In the genomic region with DNA sequence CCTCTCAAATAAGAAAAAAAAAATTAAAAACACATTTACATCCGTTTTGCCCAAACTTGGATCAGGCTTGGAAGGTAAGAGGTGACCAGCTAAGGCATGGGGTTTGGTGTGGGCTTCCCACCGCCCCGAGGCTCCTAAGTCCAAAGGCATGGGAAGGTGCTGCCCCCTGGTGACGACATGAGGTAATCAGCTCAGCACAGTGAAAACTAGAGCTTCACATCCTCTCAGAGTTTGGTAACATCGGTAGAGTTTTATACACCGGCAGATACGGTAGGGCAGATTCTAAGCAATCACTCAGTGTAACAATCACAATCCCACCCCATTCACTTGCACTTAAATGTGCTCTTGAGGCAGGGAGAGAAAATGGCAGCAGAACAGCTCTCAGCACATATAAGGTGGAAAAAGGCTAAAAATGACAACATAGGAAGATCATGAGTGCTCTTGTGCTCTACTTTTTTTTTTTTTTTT, we compare ENCODE assay signal across 1 cellular context.
TF ChIP-seq lines count a peak whose summit lies in the region.

No MANE protein-coding gene starts in this region.

TF ChIP-seq in GM23338, 12 proteins besides CTCF, POLR2A, EP300 and RAD21 (continued from another document):
- TF ChIP-seq REST (IDR thresholded peaks at IDR 0.05; ENCODE audit: unreplicated experiment) (no peak), CREB1 (CRISPR knock-in tag; IDR thresholded peaks at IDR 0.05; ENCODE audit: low read depth) (no peak), ZNF114 (CRISPR knock-in tag; IDR thresholded peaks at IDR 0.05) (no peak), POLR2AphosphoS5 (IDR thresholded peaks at IDR 0.05; ENCODE audit: low read depth) (no peak), JUNB (IDR thresholded peaks at IDR 0.05; ENCODE audit: unreplicated experiment) (no peak)
- TF ChIP-seq, protein P1, sequence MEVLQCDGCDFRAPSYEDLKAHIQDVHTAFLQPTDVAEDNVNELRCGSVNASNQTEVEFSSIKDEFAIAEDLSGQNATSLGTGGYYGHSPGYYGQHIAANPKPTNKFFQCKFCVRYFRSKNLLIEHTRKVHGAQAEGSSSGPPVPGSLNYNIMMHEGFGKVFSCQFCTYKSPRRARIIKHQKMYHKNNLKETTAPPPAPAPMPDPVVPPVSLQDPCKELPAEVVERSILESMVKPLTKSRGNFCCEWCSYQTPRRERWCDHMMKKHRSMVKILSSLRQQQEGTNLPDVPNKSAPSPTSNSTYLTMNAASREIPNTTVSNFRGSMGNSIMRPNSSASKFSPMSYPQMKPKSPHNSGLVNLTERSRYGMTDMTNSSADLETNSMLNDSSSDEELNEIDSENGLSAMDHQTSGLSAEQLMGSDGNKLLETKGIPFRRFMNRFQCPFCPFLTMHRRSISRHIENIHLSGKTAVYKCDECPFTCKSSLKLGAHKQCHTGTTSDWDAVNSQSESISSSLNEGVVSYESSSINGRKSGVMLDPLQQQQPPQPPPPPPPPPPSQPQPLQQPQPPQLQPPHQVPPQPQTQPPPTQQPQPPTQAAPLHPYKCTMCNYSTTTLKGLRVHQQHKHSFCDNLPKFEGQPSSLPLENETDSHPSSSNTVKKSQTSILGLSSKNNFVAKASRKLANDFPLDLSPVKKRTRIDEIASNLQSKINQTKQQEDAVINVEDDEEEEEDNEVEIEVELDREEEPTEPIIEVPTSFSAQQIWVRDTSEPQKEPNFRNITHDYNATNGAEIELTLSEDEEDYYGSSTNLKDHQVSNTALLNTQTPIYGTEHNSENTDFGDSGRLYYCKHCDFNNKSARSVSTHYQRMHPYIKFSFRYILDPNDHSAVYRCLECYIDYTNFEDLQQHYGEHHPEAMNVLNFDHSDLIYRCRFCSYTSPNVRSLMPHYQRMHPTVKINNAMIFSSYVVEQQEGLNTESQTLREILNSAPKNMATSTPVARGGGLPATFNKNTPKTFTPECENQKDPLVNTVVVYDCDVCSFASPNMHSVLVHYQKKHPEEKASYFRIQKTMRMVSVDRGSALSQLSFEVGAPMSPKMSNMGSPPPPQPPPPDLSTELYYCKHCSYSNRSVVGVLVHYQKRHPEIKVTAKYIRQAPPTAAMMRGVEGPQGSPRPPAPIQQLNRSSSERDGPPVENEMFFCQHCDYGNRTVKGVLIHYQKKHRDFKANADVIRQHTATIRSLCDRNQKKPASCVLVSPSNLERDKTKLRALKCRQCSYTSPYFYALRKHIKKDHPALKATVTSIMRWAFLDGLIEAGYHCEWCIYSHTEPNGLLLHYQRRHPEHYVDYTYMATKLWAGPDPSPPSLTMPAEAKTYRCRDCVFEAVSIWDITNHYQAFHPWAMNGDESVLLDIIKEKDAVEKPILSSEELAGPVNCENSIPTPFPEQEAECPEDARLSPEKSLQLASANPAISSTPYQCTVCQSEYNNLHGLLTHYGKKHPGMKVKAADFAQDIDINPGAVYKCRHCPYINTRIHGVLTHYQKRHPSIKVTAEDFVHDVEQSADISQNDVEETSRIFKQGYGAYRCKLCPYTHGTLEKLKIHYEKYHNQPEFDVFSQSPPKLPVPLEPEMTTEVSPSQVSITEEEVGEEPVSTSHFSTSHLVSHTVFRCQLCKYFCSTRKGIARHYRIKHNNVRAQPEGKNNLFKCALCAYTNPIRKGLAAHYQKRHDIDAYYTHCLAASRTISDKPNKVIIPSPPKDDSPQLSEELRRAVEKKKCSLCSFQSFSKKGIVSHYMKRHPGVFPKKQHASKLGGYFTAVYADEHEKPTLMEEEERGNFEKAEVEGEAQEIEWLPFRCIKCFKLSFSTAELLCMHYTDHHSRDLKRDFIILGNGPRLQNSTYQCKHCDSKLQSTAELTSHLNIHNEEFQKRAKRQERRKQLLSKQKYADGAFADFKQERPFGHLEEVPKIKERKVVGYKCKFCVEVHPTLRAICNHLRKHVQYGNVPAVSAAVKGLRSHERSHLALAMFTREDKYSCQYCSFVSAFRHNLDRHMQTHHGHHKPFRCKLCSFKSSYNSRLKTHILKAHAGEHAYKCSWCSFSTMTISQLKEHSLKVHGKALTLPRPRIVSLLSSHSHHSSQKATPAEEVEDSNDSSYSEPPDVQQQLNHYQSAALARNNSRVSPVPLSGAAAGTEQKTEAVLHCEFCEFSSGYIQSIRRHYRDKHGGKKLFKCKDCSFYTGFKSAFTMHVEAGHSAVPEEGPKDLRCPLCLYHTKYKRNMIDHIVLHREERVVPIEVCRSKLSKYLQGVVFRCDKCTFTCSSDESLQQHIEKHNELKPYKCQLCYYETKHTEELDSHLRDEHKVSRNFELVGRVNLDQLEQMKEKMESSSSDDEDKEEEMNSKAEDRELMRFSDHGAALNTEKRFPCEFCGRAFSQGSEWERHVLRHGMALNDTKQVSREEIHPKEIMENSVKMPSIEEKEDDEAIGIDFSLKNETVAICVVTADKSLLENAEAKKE (CRISPR knock-in tag; IDR thresholded peaks at IDR 0.05) = no peak
